ENCODE assay signal across 1 cellular context in genomic region chr16:58628845-58629680, GRCh38.
A peak's percentile ranks its signal among the peaks of the same experiment; 100 is the strongest.
TF ChIP-seq lines count a peak whose summit lies in the region.

No MANE protein-coding gene starts in this region.

TF ChIP-seq in HepG2, 621 proteins besides CTCF, POLR2A, EP300 and RAD21 (continued from another document):
- TF ChIP-seq TRIM22 (IDR thresholded peaks at IDR 0.05) (no peak), ZNF891 (CRISPR knock-in tag; IDR thresholded peaks at IDR 0.05) (peak; percentile 84; the same call in 1 of the 2 replicates), ZNF292 (CRISPR knock-in tag; IDR thresholded peaks at IDR 0.05; ENCODE audit: borderline replicate concordance, low read depth) (peak; percentile 57; the same call in 1 of the 2 replicates), ZNF331 (CRISPR knock-in tag; IDR thresholded peaks at IDR 0.05) (0 out of 2 replicates have a peak, but pooled peaks have one; percentile 3), DMTF1 (CRISPR knock-in tag; IDR thresholded peaks at IDR 0.05) (0 out of 2 replicates have a peak, but pooled peaks have one; percentile 82), ZNF790 (CRISPR knock-in tag; IDR thresholded peaks at IDR 0.05; ENCODE audit: borderline replicate concordance) (0 out of 2 replicates have a peak, but pooled peaks have one; percentile 9), ZNF263 (CRISPR knock-in tag; IDR thresholded peaks at IDR 0.05) (0 out of 2 replicates have a peak, but pooled peaks have one; percentile 1), ZNF670 (CRISPR knock-in tag; IDR thresholded peaks at IDR 0.05; ENCODE audit: borderline replicate concordance) (peak; percentile 67; the same call in 1 of the 2 replicates), XRCC5 (optimal IDR thresholded peaks at IDR 0.05; ENCODE audit: low read length) (peak; percentile 50), TCF7 (IDR thresholded peaks at IDR 0.05; ENCODE audit: low read depth) (peak; percentile 66), FOXK2 (IDR thresholded peaks at IDR 0.05) (no peak), LCORL (IDR thresholded peaks at IDR 0.05) (no peak), LCORL (CRISPR knock-in tag; IDR thresholded peaks at IDR 0.05) (no peak), ZSCAN25 (CRISPR knock-in tag; IDR thresholded peaks at IDR 0.05) (0 out of 2 replicates have a peak, but pooled peaks have one; percentile 1), ZNF652 (CRISPR knock-in tag; IDR thresholded peaks at IDR 0.05; ENCODE audit: borderline replicate concordance, low read depth) (0 out of 2 replicates have a peak, but pooled peaks have one; percentile 3), LBX2 (CRISPR knock-in tag; IDR thresholded peaks at IDR 0.05; ENCODE audit: borderline replicate concordance) (no peak), CAMTA2 (CRISPR knock-in tag; IDR thresholded peaks at IDR 0.05; ENCODE audit: borderline replicate concordance) (peak; percentile 74), ATF4 (CRISPR knock-in tag; IDR thresholded peaks at IDR 0.05) (no peak), PBX3 (CRISPR knock-in tag; IDR thresholded peaks at IDR 0.05; ENCODE audit: borderline replicate concordance) (no peak), CENPT (CRISPR knock-in tag; IDR thresholded peaks at IDR 0.05; ENCODE audit: low read depth) (0 out of 2 replicates have a peak, but pooled peaks have one; percentile 22), ZSCAN30 (CRISPR knock-in tag; IDR thresholded peaks at IDR 0.05) (no peak), MLLT10 (CRISPR knock-in tag; IDR thresholded peaks at IDR 0.05) (no peak), ZFX (CRISPR knock-in tag; IDR thresholded peaks at IDR 0.05; ENCODE audit: low read depth) (peak; percentile 56; the same call in 1 of the 2 replicates), MIXL1 (CRISPR knock-in tag; IDR thresholded peaks at IDR 0.05) (no peak)
TF ChIP-seq in HepG2: peak in this region for 102.
